9 cellular contexts compared by ENCODE assay signal in the genomic region with DNA sequence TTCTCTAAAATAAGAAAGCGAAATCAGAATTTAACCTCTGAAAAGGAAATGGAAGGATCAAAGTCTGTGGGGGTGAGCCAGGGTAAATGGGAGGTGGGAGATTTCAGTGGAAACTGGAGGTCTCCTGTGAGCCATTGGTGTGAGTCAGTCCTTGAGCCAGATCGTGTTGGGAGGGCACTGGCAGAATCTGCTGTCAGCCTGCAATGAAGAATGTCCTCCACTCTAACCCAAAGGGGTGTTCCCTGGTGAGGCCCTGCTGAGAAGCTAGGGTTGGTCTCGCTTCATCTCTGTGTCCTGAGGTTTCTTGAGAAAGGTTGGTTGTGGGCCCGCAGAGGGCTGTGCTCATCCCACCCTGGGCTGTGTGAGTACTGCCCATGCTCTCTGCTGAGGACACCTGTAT. TPM values are rescaled to one million over a fixed set of nuclear protein-coding genes. Genes with fewer than 3 reads are reported as not detected.
DNase-seq lines count a peak whose midpoint lies in the region; ATAC-seq and TF ChIP-seq lines count a peak whose summit lies in the region.
"Had no signal": no experiment of that assay in that cellular context is flagged by ENCODE, and none has a peak within 500 bp of the region (broad histone marks: within the 10 kb centered on the region; RNA-seq: fewer than 3 reads in every experiment).

No MANE protein-coding gene starts in this region.

- no peaks in the 10 kb centered on the region for H3K27me3 ChIP-seq in CD8-positive, alpha-beta T cell (ENCODE audit: insufficient read depth, low read length)
- H3K27me3 ChIP-seq in PC-3 (ENCODE audit: low read length) (no peaks in the 10 kb centered on the region), endodermal cell (ENCODE audit: control insufficient read depth, insufficient read depth, low read length, poor library complexity, severe bottlenecking) (peaks cover 17% of the 10 kb centered on the region), neutrophil (no peaks in the 10 kb centered on the region)

- H3K4me1 ChIP-seq in CD8-positive, alpha-beta T cell (ENCODE audit: insufficient read depth, low read length) = peaks cover 22% of the 10 kb centered on the region
- H3K4me1 ChIP-seq in PC-3 (ENCODE audit: insufficient read depth, low read length) (peaks cover 49% of the 10 kb centered on the region), endodermal cell (ENCODE audit: control insufficient read depth, insufficient read depth, low read length) (peaks cover 30% of the 10 kb centered on the region), neutrophil (ENCODE audit: control insufficient read depth in 1 of 2, insufficient read depth in 1 of 2, low read depth in 1 of 2, low read length in 1 of 2) (peaks cover 71 to 77% of the 10 kb centered on the region in 2 experiments)

- peaks cover 45% of the 10 kb centered on the region for H3K4me1 Mint-ChIP-seq in CD8-positive, alpha-beta T cell (ENCODE audit: low read depth)
- H3K4me1 Mint-ChIP-seq in endodermal cell = peaks cover 52% of the 10 kb centered on the region

- 75 to 87% methylated on average over 1 to 4 of the region's 4 CpGs for WGBS in endodermal cell (ENCODE audit: insufficient coverage in 1 of 2, insufficient read length in 1 of 2), 2 experiments

- no peak overlapping the region for H3K4me3 Mint-ChIP-seq in CD8-positive, alpha-beta T cell
- peak overlapping the region; percentile 23 for H3K4me3 Mint-ChIP-seq in endodermal cell

- peak overlapping the region; percentile 93 for H3K9ac ChIP-seq in PC-3 (ENCODE audit: low read length)
- H3K9ac ChIP-seq in endodermal cell (ENCODE audit: extremely low read depth, low read length, poor library complexity, severe bottlenecking) = no peak overlapping the region

- H3K9me3 ChIP-seq in CD8-positive, alpha-beta T cell (ENCODE audit: low read length) = no peaks in the 10 kb centered on the region
- H3K9me3 ChIP-seq in PC-3 (ENCODE audit: low read length) (no peaks in the 10 kb centered on the region), endodermal cell (ENCODE audit: control insufficient read depth, low read length) (no peaks in the 10 kb centered on the region), neutrophil (no peaks in the 10 kb centered on the region)

- DNase-seq in CD8-positive, alpha-beta T cell = no peak
- DNase-seq in PC-3 (peak; percentile 29), endodermal cell (no peak), NCI-H2196 treated with DMSO at 0.1 percent for 48 hours (lab: John Stamatoyannopoulos, UW; ENCODE audit: unreplicated experiment) (no peak), midbrain (lab: John Stamatoyannopoulos, UW) (no peak), KBM-7 (no peak)
- DNase-seq: stimulated activated CD4-positive, alpha-beta T cell treated with anti-CD3 and anti-CD28 coated beads, Interleukin-1b, Interleukin-23, amount 100 ng/mL, for 48 hours had no signal

- CTCF ChIA-PET in CD8-positive, alpha-beta T cell (lab: Charles Lee) = interaction anchor here (0.8 to 3.7 kb wide), 2 partner anchors 13 to 56 kb away, joined by 3 to 14 read pairs; no protein-coding TSS in a partner anchor
- CTCF ChIA-PET in PC-3 (lab: Charles Lee) = interaction anchor here (0.5 to 0.6 kb wide), 3 partner anchors 29 to 1890 kb away, joined by 3 read pairs; no protein-coding TSS in a partner anchor

- ATAC-seq in CD8-positive, alpha-beta T cell = no peak
- ATAC-seq in PC-3 = peak; percentile 12
- no peak for ATAC-seq in GM18873 (IDR thresholded peaks at IDR 0.05; ENCODE audit: low FRiP score, unreplicated experiment)

- peak overlapping the region; percentile 16 for H3K27ac Mint-ChIP-seq in CD8-positive, alpha-beta T cell
- no peak overlapping the region for H3K27ac Mint-ChIP-seq in endodermal cell

- peaks cover 79% of the 10 kb centered on the region for H3K79me2 ChIP-seq in PC-3 (ENCODE audit: low read length)

- intact Hi-C loops in CD8-positive, alpha-beta T cell (cut with DNase I, micrococcal nuclease) = loop anchor here (5.0 to 10.0 kb wide), 6 partner anchors 200 to 1432 kb away; partner anchors contain the start of genes STX6 (in 2 of the 2), AXDND1 (in 1 of the 2), RALGPS2 (in 1 of the 2) and SOAT1 (in 1 of the 2)
- intact Hi-C loops in PC-3 (cut with micrococcal nuclease) = loop anchor here (1.0 to 5.0 kb wide), 6 partner anchors 31 to 275 kb away; partner anchors contain the start of genes CEP350 and TOR1AIP1

- no peak overlapping the region for H2AFZ ChIP-seq in PC-3 (ENCODE audit: low read length)

- H3K4me3 ChIP-seq in CD8-positive, alpha-beta T cell (ENCODE audit: low read depth, low read length) = no peak overlapping the region
- peak overlapping the region; percentile 99 for H3K4me3 ChIP-seq in PC-3 (ENCODE audit: low read length)
- H3K4me3 ChIP-seq in endodermal cell (ENCODE audit: low read length) = peak overlapping the region; percentile 85
- H3K4me3 ChIP-seq in neutrophil (ENCODE audit: low read depth in 1 of 2, low read length in 1 of 2) = no peak overlapping the region

- H3K9me3 Mint-ChIP-seq in CD8-positive, alpha-beta T cell = no peaks in the 10 kb centered on the region
- H3K9me3 Mint-ChIP-seq in endodermal cell = no peaks in the 10 kb centered on the region

- in situ Hi-C loops in KBM-7 (cut with MboI; ENCODE audit: low pct_unique_long_range_greater_than_20kb, low sequenced_read_pairs) = no loop called here

- H3K27ac ChIP-seq in CD8-positive, alpha-beta T cell (ENCODE audit: low read depth, low read length) = no peak overlapping the region
- H3K27ac ChIP-seq in PC-3 (ENCODE audit: low read length) (peak overlapping the region; percentile 99), endodermal cell (ENCODE audit: low read depth, low read length) (no peak overlapping the region), neutrophil (peak overlapping the region; percentile 94)

- no peaks in the 10 kb centered on the region for H3K36me3 ChIP-seq in CD8-positive, alpha-beta T cell (ENCODE audit: insufficient read depth, low read length)
- H3K36me3 ChIP-seq in PC-3 (ENCODE audit: low read depth, low read length) (peaks cover 30% of the 10 kb centered on the region), endodermal cell (ENCODE audit: control insufficient read depth, insufficient read depth, low read length) (no peaks in the 10 kb centered on the region), neutrophil (no peaks in the 10 kb centered on the region)

- TSS peak; percentile 56 for BruUV-seq in PC-3 (replicated peaks; lab: Mats Ljungman, UMichigan)

- POLR2A ChIA-PET in CD8-positive, alpha-beta T cell (lab: Charles Lee) = interaction anchor here (1.5 kb wide), 1 partner anchor 274 kb away, joined by 3 read pairs; no protein-coding TSS in a partner anchor
- POLR2A ChIA-PET in PC-3 (lab: Charles Lee; ENCODE audit: unreplicated experiment) = interaction anchor here (0.5 to 0.6 kb wide), 2 partner anchors 42 to 747 kb away, joined by 3 read pairs; no protein-coding TSS in a partner anchor

- no peaks in the 10 kb centered on the region for H3K9me2 ChIP-seq in PC-3 (replicated peaks; ENCODE audit: low read length)

- TF ChIP-seq CTCF in CD8-positive, alpha-beta T cell (IDR thresholded peaks at IDR 0.05) = no peak
- no peak for TF ChIP-seq CTCF in PC-3 (conservative IDR thresholded peaks at IDR 0.05; ENCODE audit: low read depth, low read length)
- no peak for TF ChIP-seq CTCF in endodermal cell (conservative IDR thresholded peaks at IDR 0.05)
- TF ChIP-seq CTCF in neutrophil (IDR thresholded peaks at IDR 0.05) = no peak

- H4K20me1 ChIP-seq in PC-3 (ENCODE audit: low read length) = peaks cover 63% of the 10 kb centered on the region

- peak overlapping the region; percentile 87 for H3K4me2 ChIP-seq in PC-3 (ENCODE audit: low read length)

- no peaks in the 10 kb centered on the region for H3F3A ChIP-seq in PC-3 (ENCODE audit: low read length, unreplicated experiment)

- H3K36me3 Mint-ChIP-seq in CD8-positive, alpha-beta T cell = no peaks in the 10 kb centered on the region
- H3K36me3 Mint-ChIP-seq in endodermal cell (ENCODE audit: low read depth) = no peaks in the 10 kb centered on the region

- no peaks in the 10 kb centered on the region for H3K27me3 Mint-ChIP-seq in CD8-positive, alpha-beta T cell (ENCODE audit: low read depth)
- peaks cover 27% of the 10 kb centered on the region for H3K27me3 Mint-ChIP-seq in endodermal cell (ENCODE audit: insufficient read depth)

RNA-seq across cellular contexts. Expression of gene QSOX1, which starts 2.4 kb away (rescaled TPM):
- total RNA-seq in CD8-positive, alpha-beta T cell = 10 to 100 TPM; 12.8 to 12.9 TPM
- total RNA-seq in PC-3 (2014; rRNA removed) (192 and 237 TPM in 2 replicates), endodermal cell (100 to 1,000 TPM in 1 of 2 donors, 10 to 100 TPM in 1; 77.9 to 116 TPM)
- 41.5 TPM for polyA plus RNA-seq in endodermal cell (2013, experiment 1 of 2)
- polyA plus RNA-seq in endodermal cell (2013, experiment 2 of 2) = 39.1 TPM

Comparison
In these comparisons a context has a peak if more than half of its experiments do, and no peak if none do; other contexts are left out.
1. H3K27ac ChIP-seq: peak in PC-3 (single experiment) and neutrophil (single experiment); none in CD8-positive, alpha-beta T cell (single experiment) and endodermal cell (single experiment).
2. H3K4me3 ChIP-seq: peak in PC-3 (single experiment) and endodermal cell (single experiment); none in CD8-positive, alpha-beta T cell (single experiment) and neutrophil (0 of 2).
3. RNA of gene QSOX1, which starts 2.4 kb away (total RNA-seq): 192 to 237 TPM in PC-3 and 77.9 to 116 TPM in endodermal cell; 12.8 to 12.9 TPM in CD8-positive, alpha-beta T cell; every median in the first group is over 4 times any median in the second.